2 cellular contexts compared by ENCODE assay signal in the genomic region with DNA sequence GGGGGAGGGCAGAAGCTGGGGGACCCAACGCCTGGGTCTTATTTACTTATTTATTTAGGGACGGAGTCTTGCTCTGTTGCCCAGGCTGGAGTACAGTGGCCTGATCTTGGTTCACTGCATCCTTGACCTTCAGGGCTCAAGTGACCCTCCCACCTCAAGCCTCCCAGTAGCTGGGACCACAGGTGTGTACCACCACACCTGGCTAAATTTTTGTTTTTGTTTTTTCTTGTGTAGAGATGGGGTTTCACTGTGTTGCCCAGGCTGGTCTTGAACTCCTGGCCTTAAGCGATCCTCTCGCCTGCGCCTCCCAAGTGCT.
TF ChIP-seq lines count a peak whose summit lies in the region.

No MANE protein-coding gene starts in this region.

TF ChIP-seq in GM23338, 12 proteins besides CTCF, POLR2A, EP300 and RAD21 (continues in another document):
- no peak for TF ChIP-seq ZNF114 (CRISPR knock-in tag; IDR thresholded peaks at IDR 0.05)
- no peak for TF ChIP-seq ETS1 (IDR thresholded peaks at IDR 0.05)
- TF ChIP-seq, protein P1, sequence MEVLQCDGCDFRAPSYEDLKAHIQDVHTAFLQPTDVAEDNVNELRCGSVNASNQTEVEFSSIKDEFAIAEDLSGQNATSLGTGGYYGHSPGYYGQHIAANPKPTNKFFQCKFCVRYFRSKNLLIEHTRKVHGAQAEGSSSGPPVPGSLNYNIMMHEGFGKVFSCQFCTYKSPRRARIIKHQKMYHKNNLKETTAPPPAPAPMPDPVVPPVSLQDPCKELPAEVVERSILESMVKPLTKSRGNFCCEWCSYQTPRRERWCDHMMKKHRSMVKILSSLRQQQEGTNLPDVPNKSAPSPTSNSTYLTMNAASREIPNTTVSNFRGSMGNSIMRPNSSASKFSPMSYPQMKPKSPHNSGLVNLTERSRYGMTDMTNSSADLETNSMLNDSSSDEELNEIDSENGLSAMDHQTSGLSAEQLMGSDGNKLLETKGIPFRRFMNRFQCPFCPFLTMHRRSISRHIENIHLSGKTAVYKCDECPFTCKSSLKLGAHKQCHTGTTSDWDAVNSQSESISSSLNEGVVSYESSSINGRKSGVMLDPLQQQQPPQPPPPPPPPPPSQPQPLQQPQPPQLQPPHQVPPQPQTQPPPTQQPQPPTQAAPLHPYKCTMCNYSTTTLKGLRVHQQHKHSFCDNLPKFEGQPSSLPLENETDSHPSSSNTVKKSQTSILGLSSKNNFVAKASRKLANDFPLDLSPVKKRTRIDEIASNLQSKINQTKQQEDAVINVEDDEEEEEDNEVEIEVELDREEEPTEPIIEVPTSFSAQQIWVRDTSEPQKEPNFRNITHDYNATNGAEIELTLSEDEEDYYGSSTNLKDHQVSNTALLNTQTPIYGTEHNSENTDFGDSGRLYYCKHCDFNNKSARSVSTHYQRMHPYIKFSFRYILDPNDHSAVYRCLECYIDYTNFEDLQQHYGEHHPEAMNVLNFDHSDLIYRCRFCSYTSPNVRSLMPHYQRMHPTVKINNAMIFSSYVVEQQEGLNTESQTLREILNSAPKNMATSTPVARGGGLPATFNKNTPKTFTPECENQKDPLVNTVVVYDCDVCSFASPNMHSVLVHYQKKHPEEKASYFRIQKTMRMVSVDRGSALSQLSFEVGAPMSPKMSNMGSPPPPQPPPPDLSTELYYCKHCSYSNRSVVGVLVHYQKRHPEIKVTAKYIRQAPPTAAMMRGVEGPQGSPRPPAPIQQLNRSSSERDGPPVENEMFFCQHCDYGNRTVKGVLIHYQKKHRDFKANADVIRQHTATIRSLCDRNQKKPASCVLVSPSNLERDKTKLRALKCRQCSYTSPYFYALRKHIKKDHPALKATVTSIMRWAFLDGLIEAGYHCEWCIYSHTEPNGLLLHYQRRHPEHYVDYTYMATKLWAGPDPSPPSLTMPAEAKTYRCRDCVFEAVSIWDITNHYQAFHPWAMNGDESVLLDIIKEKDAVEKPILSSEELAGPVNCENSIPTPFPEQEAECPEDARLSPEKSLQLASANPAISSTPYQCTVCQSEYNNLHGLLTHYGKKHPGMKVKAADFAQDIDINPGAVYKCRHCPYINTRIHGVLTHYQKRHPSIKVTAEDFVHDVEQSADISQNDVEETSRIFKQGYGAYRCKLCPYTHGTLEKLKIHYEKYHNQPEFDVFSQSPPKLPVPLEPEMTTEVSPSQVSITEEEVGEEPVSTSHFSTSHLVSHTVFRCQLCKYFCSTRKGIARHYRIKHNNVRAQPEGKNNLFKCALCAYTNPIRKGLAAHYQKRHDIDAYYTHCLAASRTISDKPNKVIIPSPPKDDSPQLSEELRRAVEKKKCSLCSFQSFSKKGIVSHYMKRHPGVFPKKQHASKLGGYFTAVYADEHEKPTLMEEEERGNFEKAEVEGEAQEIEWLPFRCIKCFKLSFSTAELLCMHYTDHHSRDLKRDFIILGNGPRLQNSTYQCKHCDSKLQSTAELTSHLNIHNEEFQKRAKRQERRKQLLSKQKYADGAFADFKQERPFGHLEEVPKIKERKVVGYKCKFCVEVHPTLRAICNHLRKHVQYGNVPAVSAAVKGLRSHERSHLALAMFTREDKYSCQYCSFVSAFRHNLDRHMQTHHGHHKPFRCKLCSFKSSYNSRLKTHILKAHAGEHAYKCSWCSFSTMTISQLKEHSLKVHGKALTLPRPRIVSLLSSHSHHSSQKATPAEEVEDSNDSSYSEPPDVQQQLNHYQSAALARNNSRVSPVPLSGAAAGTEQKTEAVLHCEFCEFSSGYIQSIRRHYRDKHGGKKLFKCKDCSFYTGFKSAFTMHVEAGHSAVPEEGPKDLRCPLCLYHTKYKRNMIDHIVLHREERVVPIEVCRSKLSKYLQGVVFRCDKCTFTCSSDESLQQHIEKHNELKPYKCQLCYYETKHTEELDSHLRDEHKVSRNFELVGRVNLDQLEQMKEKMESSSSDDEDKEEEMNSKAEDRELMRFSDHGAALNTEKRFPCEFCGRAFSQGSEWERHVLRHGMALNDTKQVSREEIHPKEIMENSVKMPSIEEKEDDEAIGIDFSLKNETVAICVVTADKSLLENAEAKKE (CRISPR knock-in tag; IDR thresholded peaks at IDR 0.05): no peak
- no peak for TF ChIP-seq ZNF331 (CRISPR knock-in tag; IDR thresholded peaks at IDR 0.05; ENCODE audit: low read depth)
- TF ChIP-seq NANOG (IDR thresholded peaks at IDR 0.05; ENCODE audit: borderline replicate concordance): no peak
- no peak for TF ChIP-seq POLR2AphosphoS5 (IDR thresholded peaks at IDR 0.05; ENCODE audit: low read depth)
- TF ChIP-seq REST (IDR thresholded peaks at IDR 0.05; ENCODE audit: unreplicated experiment): no peak
- TF ChIP-seq JUNB (IDR thresholded peaks at IDR 0.05; ENCODE audit: unreplicated experiment): no peak
- no peak for TF ChIP-seq EZH2 (IDR thresholded peaks at IDR 0.05; ENCODE audit: low read depth, unreplicated experiment)
- TF ChIP-seq CREB1 (CRISPR knock-in tag; IDR thresholded peaks at IDR 0.05; ENCODE audit: low read depth): no peak
- no peak for TF ChIP-seq STAT1 (IDR thresholded peaks at IDR 0.05; ENCODE audit: unreplicated experiment)

TF ChIP-seq in WTC11, 78 proteins besides CTCF, POLR2A, EP300 and RAD21:
- TF ChIP-seq ZNF121 (CRISPR knock-in tag; IDR thresholded peaks at IDR 0.05) (peak; percentile 90), FOXK1 (CRISPR knock-in tag; IDR thresholded peaks at IDR 0.05) (no peak)
